Comparison of ENCODE assay signal across 12 cellular contexts in the genomic region with DNA sequence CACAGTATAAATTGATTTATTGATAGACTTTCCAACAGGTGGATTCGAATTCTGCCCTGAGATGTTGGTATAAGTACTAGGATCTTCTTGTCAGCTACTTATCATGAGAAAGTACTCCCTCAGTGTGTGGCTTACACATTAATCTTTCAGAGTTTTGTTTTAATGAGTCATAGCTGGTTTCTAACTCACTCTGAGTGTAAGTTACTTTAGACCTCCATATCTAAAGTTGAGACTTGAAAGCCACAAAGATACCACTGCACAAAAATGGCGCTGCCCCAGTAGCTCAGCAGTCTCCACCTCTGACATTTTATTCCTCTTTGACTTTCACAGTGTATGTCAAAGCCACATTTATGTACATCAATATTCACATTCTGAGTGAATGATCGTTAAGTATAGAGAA.
DNase-seq lines count a peak whose midpoint lies in the region; ATAC-seq and TF ChIP-seq lines count a peak whose summit lies in the region.
"Had no signal": no experiment of that assay in that cellular context is flagged by ENCODE, and none has a peak within 500 bp of the region (broad histone marks: within the 10 kb centered on the region; RNA-seq: fewer than 3 reads in every experiment).

No MANE protein-coding gene starts in this region.

- POLR2A ChIA-PET in activated CD4-positive, alpha-beta T cell treated with anti-CD3 and anti-CD28 coated beads, Interleukin-2, amount 10 ng/mL, durations not matched to agents 7 days and 5 days (lab: Charles Lee) = no interaction called here

- no peak overlapping the region for H3K27ac Mint-ChIP-seq in activated CD4-positive, alpha-beta T cell treated with anti-CD3 and anti-CD28 coated beads, Interleukin-2, amount 10 ng/mL, durations not matched to agents 7 days and 5 days
- H3K27ac Mint-ChIP-seq: CD4-positive, alpha-beta T cell had no signal

- no peaks in the 10 kb centered on the region for H3K4me1 Mint-ChIP-seq in activated CD4-positive, alpha-beta T cell treated with anti-CD3 and anti-CD28 coated beads, Interleukin-2, amount 10 ng/mL, durations not matched to agents 7 days and 5 days

- no TSS peak for BruUV-seq in mammary epithelial cell (replicated peaks; lab: Mats Ljungman, UMichigan)

- no peak for TF ChIP-seq CTCF in mammary epithelial cell (conservative IDR thresholded peaks at IDR 0.05 in 1 of 2, IDR thresholded peaks at IDR 0.05 in 1 of 2; ENCODE audit: extremely low read depth in 1 of 2, insufficient read depth in 1 of 2, low read depth in 1 of 2, low read length in 2 of 2)

- no peaks in the 10 kb centered on the region for H3K79me2 ChIP-seq in mammary epithelial cell (ENCODE audit: insufficient read depth, low read length)

- no peaks in the 10 kb centered on the region for H3K36me3 ChIP-seq in mammary epithelial cell (ENCODE audit: insufficient read depth, low read length)
- H3K36me3 ChIP-seq: esophagus muscularis mucosa had no signal

- ATAC-seq in GM18868 (IDR thresholded peaks at IDR 0.05; ENCODE audit: unreplicated experiment) (peak; percentile 94), GM21447 (IDR thresholded peaks at IDR 0.05; ENCODE audit: unreplicated experiment) (peak; percentile 58), HG03060 (IDR thresholded peaks at IDR 0.05; ENCODE audit: low read depth, unreplicated experiment) (peak; percentile 68)

- H3K9me3 ChIP-seq in mammary epithelial cell (replicated peaks; ENCODE audit: insufficient read depth, low read length) = no peaks in the 10 kb centered on the region
- H3K9me3 ChIP-seq: esophagus muscularis mucosa had no signal

- H3K4me1 ChIP-seq in mammary epithelial cell (ENCODE audit: insufficient read depth, low read length) = no peaks in the 10 kb centered on the region
- H3K4me1 ChIP-seq: esophagus muscularis mucosa had no signal

- no peak overlapping the region for H3K4me3 Mint-ChIP-seq in activated CD4-positive, alpha-beta T cell treated with anti-CD3 and anti-CD28 coated beads, Interleukin-2, amount 10 ng/mL, durations not matched to agents 7 days and 5 days
- H3K4me3 Mint-ChIP-seq: CD4-positive, alpha-beta T cell had no signal

- 62% methylated on average over 3 of the region's 3 CpGs for WGBS in mammary epithelial cell (ENCODE audit: low coverage, missing lambda C conversion rate)

- CTCF ChIA-PET in activated CD4-positive, alpha-beta T cell treated with anti-CD3 and anti-CD28 coated beads, Interleukin-2, amount 10 ng/mL, durations not matched to agents 7 days and 5 days (lab: Charles Lee) = no interaction called here
- CTCF ChIA-PET in mammary epithelial cell (lab: Charles Lee; ENCODE audit: low non-redundant PET) = no interaction called here

- intact Hi-C loops in mammary epithelial cell (cut with micrococcal nuclease) = no loop called here

- H3K27ac ChIP-seq in mammary epithelial cell (ENCODE audit: insufficient read depth, low read depth, low read length) = no peak overlapping the region
- H3K27ac ChIP-seq: esophagus muscularis mucosa had no signal

- no peaks in the 10 kb centered on the region for H3K9me3 Mint-ChIP-seq in activated CD4-positive, alpha-beta T cell treated with anti-CD3 and anti-CD28 coated beads, Interleukin-2, amount 10 ng/mL, durations not matched to agents 7 days and 5 days
- H3K9me3 Mint-ChIP-seq: CD4-positive, alpha-beta T cell had no signal

- dilution Hi-C loops in mammary epithelial cell (cut with HindIII; ENCODE audit: low sequenced_read_pairs) = no loop called here

- H3K9ac ChIP-seq in mammary epithelial cell (ENCODE audit: insufficient read depth, low read length) = no peak overlapping the region

- no peaks in the 10 kb centered on the region for H3K36me3 Mint-ChIP-seq in activated CD4-positive, alpha-beta T cell treated with anti-CD3 and anti-CD28 coated beads, Interleukin-2, amount 10 ng/mL, durations not matched to agents 7 days and 5 days (ENCODE audit: low read depth)

- H3K4me2 ChIP-seq in mammary epithelial cell (ENCODE audit: insufficient read depth, low read depth, low read length) = no peak overlapping the region

- no peak overlapping the region for H3K4me3 ChIP-seq in mammary epithelial cell (replicated peaks in 1 of 3; ENCODE audit: insufficient read depth in 1 of 3, low read depth in 2 of 3, low read length in 3 of 3)
- H3K4me3 ChIP-seq: esophagus muscularis mucosa had no signal

- in situ Hi-C loops in mammary epithelial cell (cut with MboI; ENCODE audit: low sequenced_read_pairs in 2 of 2) = no loop called here

- no peaks in the 10 kb centered on the region for H3K27me3 ChIP-seq in mammary epithelial cell (ENCODE audit: insufficient read depth, low read length)
- H3K27me3 ChIP-seq: esophagus muscularis mucosa had no signal

- no peak overlapping the region for H2AFZ ChIP-seq in mammary epithelial cell (ENCODE audit: low read depth, low read length)

- DNase-seq in OCI-M1 (lab: John Stamatoyannopoulos, UW) (peak; percentile 31), mammary epithelial cell (no peak), NCI-H748 (lab: John Stamatoyannopoulos, UW; ENCODE audit: unreplicated experiment) (no peak), NCI-H2081 treated with DMSO at 0.1 percent for 48 hours (lab: John Stamatoyannopoulos, UW) (no peak)
- DNase-seq in activated CD4-positive, alpha-beta T cell treated with anti-CD3 and anti-CD28 coated beads, Interleukin-2, amount 10 ng/mL, durations not matched to agents 7 days and 5 days = no peak
- DNase-seq: CD4-positive, alpha-beta T cell; NCI-H446 treated with DMSO at 0.1 percent for 48 hours; T-helper 9 cell had no signal

- no peaks in the 10 kb centered on the region for H4K20me1 ChIP-seq in mammary epithelial cell (ENCODE audit: insufficient read depth, low read length)

- H3K27me3 Mint-ChIP-seq in activated CD4-positive, alpha-beta T cell treated with anti-CD3 and anti-CD28 coated beads, Interleukin-2, amount 10 ng/mL, durations not matched to agents 7 days and 5 days = peaks cover 11% of the 10 kb centered on the region
- H3K27me3 Mint-ChIP-seq: CD4-positive, alpha-beta T cell had no signal
